8 cellular contexts compared by ENCODE assay signal in genomic region chr17:49677134-49677932, GRCh38. TPM values are rescaled to one million over a fixed set of nuclear protein-coding genes. Genes with fewer than 3 reads are reported as not detected.
DNase-seq lines count a peak whose midpoint lies in the region; ATAC-seq and TF ChIP-seq lines count a peak whose summit lies in the region.

No MANE protein-coding gene starts in this region.

- peak overlapping the region; percentile 96 for H3K27ac ChIP-seq in CD8-positive, alpha-beta memory T cell (ENCODE audit: low read depth, low read length)
- H3K27ac ChIP-seq in esophagus (ENCODE audit: low read depth in 2 of 2, low read length in 1 of 2) (peak overlapping the region; percentile 99), mucosa of rectum (ENCODE audit: low read depth in 2 of 2, low read length in 2 of 2) (peak overlapping the region; percentile 99)

- H3K27me3 Mint-ChIP-seq in CD8-positive, alpha-beta memory T cell, result peaks cover 0 to 10% of the 10 kb centered on the region in 2 donors

- no peaks in the 10 kb centered on the region for H3K27me3 ChIP-seq in CD8-positive, alpha-beta memory T cell (ENCODE audit: insufficient read depth, low read length, poor library complexity, severe bottlenecking)
- H3K27me3 ChIP-seq in esophagus (ENCODE audit: control insufficient read depth in 1 of 2, insufficient read depth in 2 of 2, low read length in 2 of 2) (no peaks in the 10 kb centered on the region), mucosa of rectum (ENCODE audit: control insufficient read depth in 2 of 2, insufficient read depth in 2 of 2, low read length in 2 of 2) (no peaks in the 10 kb centered on the region)

- POLR2A ChIA-PET in CD8-positive, alpha-beta memory T cell (lab: Charles Lee), result interaction anchor here (0.6 to 1.3 kb wide), 12 partner anchors 10 to 826 kb away, joined by 3 to 8 read pairs (median 4); partner anchors contain the start of genes FAM117A and SLC35B1

- H3K4me1 ChIP-seq in CD8-positive, alpha-beta memory T cell (ENCODE audit: insufficient read depth, low read length), result peaks cover 42% of the 10 kb centered on the region
- H3K4me1 ChIP-seq in esophagus (ENCODE audit: control insufficient read depth in 2 of 2, insufficient read depth in 2 of 2, low read length in 1 of 2) (peaks cover 0 to 4% of the 10 kb centered on the region in 2 donors), mucosa of rectum (ENCODE audit: control insufficient read depth in 2 of 2, insufficient read depth in 2 of 2, low read length in 2 of 2) (peaks cover 18 to 22% of the 10 kb centered on the region in 2 donors)

- peak overlapping the region; percentile 90 to 99 (median 98) for H3K27ac Mint-ChIP-seq in CD8-positive, alpha-beta memory T cell

- no peak for TF ChIP-seq RAD21 in Ishikawa (IDR thresholded peaks at IDR 0.05; ENCODE audit: low read depth)

- no peaks in the 10 kb centered on the region for H3K9me3 ChIP-seq in CD8-positive, alpha-beta memory T cell (ENCODE audit: low read length)
- H3K9me3 ChIP-seq in esophagus (ENCODE audit: control insufficient read depth in 2 of 2, insufficient read depth in 1 of 2, low read depth in 1 of 2, low read length in 1 of 2) (no peaks in the 10 kb centered on the region), mucosa of rectum (ENCODE audit: control insufficient read depth in 2 of 2, low read length in 2 of 2) (no peaks in the 10 kb centered on the region)

- peaks cover 47 to 56% (median 56%) of the 10 kb centered on the region in 3 donors for H3K4me1 Mint-ChIP-seq in CD8-positive, alpha-beta memory T cell

- H3K36me3 ChIP-seq in CD8-positive, alpha-beta memory T cell (ENCODE audit: insufficient read depth, low read length), result no peaks in the 10 kb centered on the region
- H3K36me3 ChIP-seq in esophagus (ENCODE audit: control insufficient read depth in 2 of 2, insufficient read depth in 2 of 2, low read length in 1 of 2) (no peaks in the 10 kb centered on the region), mucosa of rectum (ENCODE audit: control insufficient read depth in 2 of 2, insufficient read depth in 2 of 2, low read length in 2 of 2) (peaks cover 0 to 5% of the 10 kb centered on the region in 2 donors)

- H3K9me3 Mint-ChIP-seq in CD8-positive, alpha-beta memory T cell, result peaks cover 0 to 5% (median 2%) of the 10 kb centered on the region in 5 donors

- peak; percentile 93 to 99 (median 96) for DNase-seq in CD8-positive, alpha-beta memory T cell
- peak; percentile 96 for DNase-seq in OCI-M1 (lab: John Stamatoyannopoulos, UW)
- DNase-seq in activated T-cell treated with anti-CD3 and anti-CD28 coated beads, Interleukin-2, amount 50 U/mL, for 1 hour, result peak; percentile 95
- peak; percentile 97 for DNase-seq in stimulated activated CD8-positive, alpha-beta memory T cell treated with anti-CD3 and anti-CD28 coated beads, Interleukin-4, amount 100 ng/mL, for 24 hours (ENCODE audit: low read depth)

- peak overlapping the region; percentile 85 to 90 for H3K9ac ChIP-seq in mucosa of rectum (ENCODE audit: low read depth in 1 of 2, low read length in 2 of 2)

- H3K4me3 ChIP-seq in CD8-positive, alpha-beta memory T cell (ENCODE audit: low read length), result peak overlapping the region; percentile 87
- H3K4me3 ChIP-seq in esophagus (ENCODE audit: low read depth in 1 of 2, low read length in 2 of 2) (peak overlapping the region; percentile 71 to 82), mucosa of rectum (ENCODE audit: low read length in 2 of 2) (peak overlapping the region; percentile 92 to 95)

- ATAC-seq in GM21390 (IDR thresholded peaks at IDR 0.05; ENCODE audit: unreplicated experiment), result peak; percentile 35

- CTCF ChIA-PET in CD8-positive, alpha-beta memory T cell (lab: Charles Lee), result interaction anchor here (0.6 to 2.0 kb wide), 5 partner anchors 19 to 268 kb away, joined by 3 to 7 read pairs (median 4); partner anchors contain the start of gene SLC35B1

- peak overlapping the region; percentile 90 to 98 (median 92) for H3K4me3 Mint-ChIP-seq in CD8-positive, alpha-beta memory T cell

- 1% methylated on average over 33 of the region's 34 CpGs for WGBS in esophagus, 2 donors

- TF ChIP-seq EP300 in Ishikawa (IDR thresholded peaks at IDR 0.05; ENCODE audit: borderline replicate concordance), result no peak

- peaks cover 0 to 34% (median 3%) of the 10 kb centered on the region in 3 donors for H3K36me3 Mint-ChIP-seq in CD8-positive, alpha-beta memory T cell

TF ChIP-seq in Ishikawa, 13 proteins besides CTCF, POLR2A, EP300 and RAD21:
- TF ChIP-seq MAX (IDR thresholded peaks at IDR 0.05) (peak; percentile 60; the same call in 1 of the 2 replicates), NFIC (IDR thresholded peaks at IDR 0.05) (no peak), TAF1 (IDR thresholded peaks at IDR 0.05; ENCODE audit: low read depth) (peak; percentile 45)

RNA-seq across cellular contexts. Expression of gene SPOP, which starts 0.6 kb away (rescaled TPM):
- 10 to 100 TPM; 74.8 to 75.1 TPM for total RNA-seq in CD8-positive, alpha-beta memory T cell
- 101 TPM for polyA plus RNA-seq in CD8-positive, alpha-beta memory T cell
- polyA plus RNA-seq in esophagus, result 10 to 100 TPM; 15.1 to 22.6 TPM

RNA-seq across cellular contexts. Expression of gene SLC35B1, which starts 30.4 kb away (rescaled TPM):
- 10 to 100 TPM; 82.8 to 88.9 TPM for total RNA-seq in CD8-positive, alpha-beta memory T cell
- 34.6 TPM for polyA plus RNA-seq in CD8-positive, alpha-beta memory T cell
- 10 to 100 TPM; 25.0 to 42.2 TPM for polyA plus RNA-seq in esophagus

Comparison
In these comparisons a context has a peak if more than half of its experiments do, and no peak if none do; other contexts are left out.
1. Peak in every context shown above with its lines: DNase-seq, ATAC-seq, H3K4me3 ChIP-seq and H3K27ac ChIP-seq.